ENCODE assay signal across 12 cellular contexts in genomic region chr1:44630116-44630515, GRCh38. TPM values are rescaled to one million over a fixed set of nuclear protein-coding genes. Genes with fewer than 3 reads are reported as not detected.
DNase-seq lines count a peak whose midpoint lies in the region; ATAC-seq lines count a peak whose summit lies in the region.
"Had no signal": no experiment of that assay in that cellular context is flagged by ENCODE, and none has a peak within 500 bp of the region (broad histone marks: within the 10 kb centered on the region; RNA-seq: fewer than 3 reads in every experiment).

No MANE protein-coding gene starts in this region.

- DNase-seq in AG08395 (ENCODE audit: low spot score) = peak; percentile 38
- peak; percentile 69 for DNase-seq in EL
- DNase-seq in activated T-helper 2 cell treated with anti-CD3 and anti-CD28 coated beads, Interferon-gamma antibody, Interleukin-2, Interleukin-4, amounts not matched to agents 10 μg/mL and 5 μg/mL and 100 μg/mL, durations not matched to agents 14 hours and 24 hours and 36 hours (ENCODE audit: low spot score) = no peak
- peak; percentile 59 for DNase-seq in iris pigment epithelial cell (ENCODE audit: low read depth)
- DNase-seq in activated CD4-positive, alpha-beta T cell treated with anti-CD3 and anti-CD28 coated beads for 1 hour = no peak
- DNase-seq in DMS79 treated with DMSO at 0.1 percent for 48 hours (lab: John Stamatoyannopoulos, UW) = no peak
- DNase-seq in activated CD4-positive, CD25-positive, alpha-beta regulatory T cell treated with anti-CD3 and anti-CD28 coated beads, Interleukin-2, amount 50 U/mL, for 72 hours = no peak
- DNase-seq: activated gamma-delta T cell, dorsolateral prefrontal cortex, heart left ventricle had no signal

- H3K4me1 Mint-ChIP-seq in activated T-helper 2 cell treated with anti-CD3 and anti-CD28 coated beads, Interferon-gamma antibody, Interleukin-2, Interleukin-4, amounts not matched to agents 10 μg/mL and 5 μg/mL and 100 μg/mL, durations not matched to agents 14 hours and 24 hours and 36 hours (ENCODE audit: low read depth) = peaks cover 35% of the 10 kb centered on the region

- no peak for ATAC-seq in GM19395 (IDR thresholded peaks at IDR 0.05; ENCODE audit: unreplicated experiment)
- ATAC-seq: heart left ventricle, Panc1 had no signal

- H3K27me3 Mint-ChIP-seq in activated T-helper 2 cell treated with anti-CD3 and anti-CD28 coated beads, Interferon-gamma antibody, Interleukin-2, Interleukin-4, amounts not matched to agents 10 μg/mL and 5 μg/mL and 100 μg/mL, durations not matched to agents 14 hours and 24 hours and 36 hours (ENCODE audit: low read depth) = no peaks in the 10 kb centered on the region

- peak overlapping the region; percentile 93 for H3K27ac Mint-ChIP-seq in activated T-helper 2 cell treated with anti-CD3 and anti-CD28 coated beads, Interferon-gamma antibody, Interleukin-2, Interleukin-4, amounts not matched to agents 10 μg/mL and 5 μg/mL and 100 μg/mL, durations not matched to agents 14 hours and 24 hours and 36 hours

- peak overlapping the region; percentile 86 for H3K4me3 Mint-ChIP-seq in activated T-helper 2 cell treated with anti-CD3 and anti-CD28 coated beads, Interferon-gamma antibody, Interleukin-2, Interleukin-4, amounts not matched to agents 10 μg/mL and 5 μg/mL and 100 μg/mL, durations not matched to agents 14 hours and 24 hours and 36 hours (ENCODE audit: low read depth)

- no peaks in the 10 kb centered on the region for H3K9me3 Mint-ChIP-seq in activated T-helper 2 cell treated with anti-CD3 and anti-CD28 coated beads, Interferon-gamma antibody, Interleukin-2, Interleukin-4, amounts not matched to agents 10 μg/mL and 5 μg/mL and 100 μg/mL, durations not matched to agents 14 hours and 24 hours and 36 hours

- peaks cover 26% of the 10 kb centered on the region for H3K36me3 Mint-ChIP-seq in activated T-helper 2 cell treated with anti-CD3 and anti-CD28 coated beads, Interferon-gamma antibody, Interleukin-2, Interleukin-4, amounts not matched to agents 10 μg/mL and 5 μg/mL and 100 μg/mL, durations not matched to agents 14 hours and 24 hours and 36 hours (ENCODE audit: low read depth)

- intact Hi-C loops in activated T-helper 2 cell treated with anti-CD3 and anti-CD28 coated beads, Interferon-gamma antibody, Interleukin-2, Interleukin-4, amounts not matched to agents 10 μg/mL and 5 μg/mL and 100 μg/mL, durations not matched to agents 14 hours and 24 hours and 36 hours (cut with micrococcal nuclease) = no loop called here

RNA-seq across cellular contexts. Expression of gene TMEM53, which starts 44.2 kb away (rescaled TPM):
- 6.3 and 6.7 TPM in 2 replicates for total RNA-seq in activated T-helper 2 cell treated with anti-CD3 and anti-CD28 coated beads, Interferon-gamma antibody, Interleukin-2, Interleukin-4, amounts not matched to agents 10 μg/mL and 5 μg/mL and 100 μg/mL, durations not matched to agents 14 hours and 24 hours and 36 hours

RNA-seq across cellular contexts. Expression of gene ARMH1, which starts 44.4 kb away (rescaled TPM):
- total RNA-seq in activated T-helper 2 cell treated with anti-CD3 and anti-CD28 coated beads, Interferon-gamma antibody, Interleukin-2, Interleukin-4, amounts not matched to agents 10 μg/mL and 5 μg/mL and 100 μg/mL, durations not matched to agents 14 hours and 24 hours and 36 hours = 139 and 157 TPM in 2 replicates

Comparison
In these comparisons a context has a peak if more than half of its experiments do, and no peak if none do; other contexts are left out.
1. DNase-seq: peak in AG08395 (single experiment), EL (single experiment) and iris pigment epithelial cell (single experiment); none in activated T-helper 2 cell treated with anti-CD3 and anti-CD28 coated beads, Interferon-gamma antibody, Interleukin-2, Interleukin-4, amounts not matched to agents 10 μg/mL and 5 μg/mL and 100 μg/mL, durations not matched to agents 14 hours and 24 hours and 36 hours (single experiment), activated CD4-positive, alpha-beta T cell treated with anti-CD3 and anti-CD28 coated beads for 1 hour (single experiment), DMS79 treated with DMSO at 0.1 percent for 48 hours (single experiment) and activated CD4-positive, CD25-positive, alpha-beta regulatory T cell treated with anti-CD3 and anti-CD28 coated beads, Interleukin-2, amount 50 U/mL, for 72 hours (single experiment).